Comparison of ENCODE assay signal across 9 cellular contexts in the genomic region with DNA sequence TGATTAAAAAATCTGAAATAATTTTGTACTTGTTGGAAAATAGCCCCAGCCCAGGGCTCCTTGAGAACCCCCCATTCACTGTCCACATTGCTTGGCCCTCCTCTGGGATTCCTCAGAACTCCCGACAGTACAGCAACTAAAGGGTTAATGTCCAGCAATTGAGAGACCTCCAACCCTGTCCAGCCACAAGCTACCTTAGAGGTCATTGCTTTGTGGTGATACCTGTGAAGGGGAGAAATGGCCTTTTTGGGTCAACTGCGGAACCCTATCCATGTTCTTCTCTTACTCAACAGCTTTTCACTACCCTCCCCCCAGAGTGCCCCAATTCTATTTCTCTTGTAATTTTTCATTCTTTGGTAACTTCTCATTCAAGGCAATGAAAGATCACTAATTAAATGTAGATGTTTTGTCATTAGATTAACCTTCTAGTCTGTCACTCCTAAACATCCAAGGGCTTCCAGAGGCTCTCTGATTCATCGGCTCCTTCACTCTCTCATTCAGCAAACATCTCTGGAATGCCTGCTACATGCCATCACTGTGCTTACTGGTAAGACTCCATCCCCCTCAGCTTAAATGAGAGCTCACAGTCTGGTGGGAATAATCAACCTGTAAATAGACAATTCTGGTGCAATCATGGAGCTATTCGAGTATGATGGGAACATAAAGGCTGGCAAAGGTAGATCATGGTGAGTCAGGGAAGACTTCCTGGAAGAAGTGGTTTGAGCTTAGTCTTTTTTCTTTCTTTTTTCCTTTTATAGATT.
DNase-seq lines count a peak whose midpoint lies in the region; ATAC-seq and TF ChIP-seq lines count a peak whose summit lies in the region.
"Had no signal": no experiment of that assay in that cellular context is flagged by ENCODE, and none has a peak within 500 bp of the region (broad histone marks: within the 10 kb centered on the region; RNA-seq: fewer than 3 reads in every experiment).

No MANE protein-coding gene starts in this region.

- H3K4me1 Mint-ChIP-seq in progenitor cell of endocrine pancreas (ENCODE audit: low read depth): peaks cover 23% of the 10 kb centered on the region
- peaks cover 8% of the 10 kb centered on the region for H3K4me1 Mint-ChIP-seq in activated T-helper 1 cell treated with anti-CD3 and anti-CD28 coated beads, Interleukin-12 subunit alpha, Interleukin-12 subunit beta, Interleukin-2, Interleukin-4 antibody, amounts not matched to agents 30 ng/mL and 10 ng/mL and 1 ng/mL, durations not matched to agents 14 hours and 24 hours and 36 hours (ENCODE audit: low read depth)
- H3K4me1 Mint-ChIP-seq in activated naive CD4-positive, alpha-beta T cell treated with anti-CD3 and anti-CD28 coated beads for 36 hours (ENCODE audit: low read depth): peaks cover 4% of the 10 kb centered on the region

- no peaks in the 10 kb centered on the region for H3K27me3 Mint-ChIP-seq in progenitor cell of endocrine pancreas
- H3K27me3 Mint-ChIP-seq in activated T-helper 1 cell treated with anti-CD3 and anti-CD28 coated beads, Interleukin-12 subunit alpha, Interleukin-12 subunit beta, Interleukin-2, Interleukin-4 antibody, amounts not matched to agents 30 ng/mL and 10 ng/mL and 1 ng/mL, durations not matched to agents 14 hours and 24 hours and 36 hours (ENCODE audit: insufficient read depth): peaks cover 3% of the 10 kb centered on the region
- no peaks in the 10 kb centered on the region for H3K27me3 Mint-ChIP-seq in activated naive CD4-positive, alpha-beta T cell treated with anti-CD3 and anti-CD28 coated beads for 36 hours (ENCODE audit: low read depth)

- no peaks in the 10 kb centered on the region for H3K36me3 Mint-ChIP-seq in progenitor cell of endocrine pancreas (ENCODE audit: insufficient read depth)
- H3K36me3 Mint-ChIP-seq in activated T-helper 1 cell treated with anti-CD3 and anti-CD28 coated beads, Interleukin-12 subunit alpha, Interleukin-12 subunit beta, Interleukin-2, Interleukin-4 antibody, amounts not matched to agents 30 ng/mL and 10 ng/mL and 1 ng/mL, durations not matched to agents 14 hours and 24 hours and 36 hours (ENCODE audit: low read depth): no peaks in the 10 kb centered on the region
- no peaks in the 10 kb centered on the region for H3K36me3 Mint-ChIP-seq in activated naive CD4-positive, alpha-beta T cell treated with anti-CD3 and anti-CD28 coated beads for 36 hours (ENCODE audit: low read depth)

- H3K4me3 Mint-ChIP-seq in progenitor cell of endocrine pancreas (ENCODE audit: low read depth): no peak overlapping the region
- H3K4me3 Mint-ChIP-seq in activated T-helper 1 cell treated with anti-CD3 and anti-CD28 coated beads, Interleukin-12 subunit alpha, Interleukin-12 subunit beta, Interleukin-2, Interleukin-4 antibody, amounts not matched to agents 30 ng/mL and 10 ng/mL and 1 ng/mL, durations not matched to agents 14 hours and 24 hours and 36 hours: no peak overlapping the region
- H3K4me3 Mint-ChIP-seq in activated naive CD4-positive, alpha-beta T cell treated with anti-CD3 and anti-CD28 coated beads for 36 hours: no peak overlapping the region

- peak; percentile 83 for DNase-seq in ELF-1 (ENCODE audit: low read depth, low spot score)
- peak; percentile 71 for DNase-seq in glomerular endothelial cell (ENCODE audit: extremely low read depth, low read depth, low spot score)
- no peak for DNase-seq in progenitor cell of endocrine pancreas (ENCODE audit: low spot score, unreplicated experiment)
- no peak for DNase-seq in NOMO-1 (lab: John Stamatoyannopoulos, UW; ENCODE audit: unreplicated experiment in 2 of 2)
- DNase-seq in effector CD4-positive, alpha-beta T cell: no peak
- DNase-seq in activated T-helper 1 cell treated with anti-CD3 and anti-CD28 coated beads, Interleukin-12 subunit alpha, Interleukin-12 subunit beta, Interleukin-2, Interleukin-4 antibody, amounts not matched to agents 30 ng/mL and 10 ng/mL and 1 ng/mL, durations not matched to agents 14 hours and 24 hours and 36 hours (ENCODE audit: low spot score): no peak
- no peak for DNase-seq in activated naive CD4-positive, alpha-beta T cell treated with anti-CD3 and anti-CD28 coated beads for 36 hours
- DNase-seq: central memory CD4-positive, alpha-beta T cell had no signal

- no peaks in the 10 kb centered on the region for H3K9me3 Mint-ChIP-seq in progenitor cell of endocrine pancreas (ENCODE audit: low read depth)
- no peaks in the 10 kb centered on the region for H3K9me3 Mint-ChIP-seq in activated T-helper 1 cell treated with anti-CD3 and anti-CD28 coated beads, Interleukin-12 subunit alpha, Interleukin-12 subunit beta, Interleukin-2, Interleukin-4 antibody, amounts not matched to agents 30 ng/mL and 10 ng/mL and 1 ng/mL, durations not matched to agents 14 hours and 24 hours and 36 hours
- no peaks in the 10 kb centered on the region for H3K9me3 Mint-ChIP-seq in activated naive CD4-positive, alpha-beta T cell treated with anti-CD3 and anti-CD28 coated beads for 36 hours

- intact Hi-C loops in activated T-helper 1 cell treated with anti-CD3 and anti-CD28 coated beads, Interleukin-12 subunit alpha, Interleukin-12 subunit beta, Interleukin-2, Interleukin-4 antibody, amounts not matched to agents 30 ng/mL and 10 ng/mL and 1 ng/mL, durations not matched to agents 14 hours and 24 hours and 36 hours (cut with micrococcal nuclease): no loop called here
- intact Hi-C loops in activated naive CD4-positive, alpha-beta T cell treated with anti-CD3 and anti-CD28 coated beads for 36 hours (cut with micrococcal nuclease): no loop called here

- ATAC-seq in SK-N-SH treated with all-trans-retinoic acid at 6 μM for 48 hours: peak; percentile 94

- CTCF ChIA-PET in activated naive CD4-positive, alpha-beta T cell treated with anti-CD3 and anti-CD28 coated beads for 36 hours (lab: Charles Lee): interaction anchor here (0.6 kb wide), 1 partner anchor 49 kb away, joined by 3 read pairs; no protein-coding TSS in a partner anchor

- peak overlapping the region; percentile 94 for H3K27ac Mint-ChIP-seq in progenitor cell of endocrine pancreas
- no peak overlapping the region for H3K27ac Mint-ChIP-seq in activated T-helper 1 cell treated with anti-CD3 and anti-CD28 coated beads, Interleukin-12 subunit alpha, Interleukin-12 subunit beta, Interleukin-2, Interleukin-4 antibody, amounts not matched to agents 30 ng/mL and 10 ng/mL and 1 ng/mL, durations not matched to agents 14 hours and 24 hours and 36 hours
- H3K27ac Mint-ChIP-seq in activated naive CD4-positive, alpha-beta T cell treated with anti-CD3 and anti-CD28 coated beads for 36 hours: no peak overlapping the region

- no peak for TF ChIP-seq CTCF in progenitor cell of endocrine pancreas (IDR thresholded peaks at IDR 0.05; ENCODE audit: unreplicated experiment)

TF ChIP-seq in SK-N-SH treated with all-trans-retinoic acid at 6 μM for 48 hours, 23 proteins besides CTCF, POLR2A, EP300 and RAD21 (continues in another document):
- TF ChIP-seq, protein P1, sequence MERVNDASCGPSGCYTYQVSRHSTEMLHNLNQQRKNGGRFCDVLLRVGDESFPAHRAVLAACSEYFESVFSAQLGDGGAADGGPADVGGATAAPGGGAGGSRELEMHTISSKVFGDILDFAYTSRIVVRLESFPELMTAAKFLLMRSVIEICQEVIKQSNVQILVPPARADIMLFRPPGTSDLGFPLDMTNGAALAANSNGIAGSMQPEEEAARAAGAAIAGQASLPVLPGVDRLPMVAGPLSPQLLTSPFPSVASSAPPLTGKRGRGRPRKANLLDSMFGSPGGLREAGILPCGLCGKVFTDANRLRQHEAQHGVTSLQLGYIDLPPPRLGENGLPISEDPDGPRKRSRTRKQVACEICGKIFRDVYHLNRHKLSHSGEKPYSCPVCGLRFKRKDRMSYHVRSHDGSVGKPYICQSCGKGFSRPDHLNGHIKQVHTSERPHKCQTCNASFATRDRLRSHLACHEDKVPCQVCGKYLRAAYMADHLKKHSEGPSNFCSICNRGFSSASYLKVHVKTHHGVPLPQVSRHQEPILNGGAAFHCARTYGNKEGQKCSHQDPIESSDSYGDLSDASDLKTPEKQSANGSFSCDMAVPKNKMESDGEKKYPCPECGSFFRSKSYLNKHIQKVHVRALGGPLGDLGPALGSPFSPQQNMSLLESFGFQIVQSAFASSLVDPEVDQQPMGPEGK (CRISPR knock-in tag; IDR thresholded peaks at IDR 0.05; ENCODE audit: borderline replicate concordance): no peak
- no peak for TF ChIP-seq ESRRG (CRISPR knock-in tag; IDR thresholded peaks at IDR 0.05)
- TF ChIP-seq TSHZ2 (CRISPR knock-in tag; IDR thresholded peaks at IDR 0.05): no peak
- no peak; the same call in 1 of the 2 replicates for TF ChIP-seq CSDC2 (CRISPR knock-in tag; IDR thresholded peaks at IDR 0.05)
- no peak for TF ChIP-seq ARNTL (CRISPR knock-in tag; IDR thresholded peaks at IDR 0.05; ENCODE audit: borderline replicate concordance, low read depth)
- TF ChIP-seq ZNF8 (CRISPR knock-in tag; IDR thresholded peaks at IDR 0.05): no peak; the same call in 1 of the 2 replicates
- peak; percentile 92 for TF ChIP-seq ISL1 (CRISPR knock-in tag; IDR thresholded peaks at IDR 0.05)
- peak; percentile 52; the same call in 1 of the 2 replicates for TF ChIP-seq SNAI2 (CRISPR knock-in tag; IDR thresholded peaks at IDR 0.05)
- TF ChIP-seq ZFP30 (CRISPR knock-in tag; IDR thresholded peaks at IDR 0.05): no peak
- no peak for TF ChIP-seq ZNF565 (CRISPR knock-in tag; conservative IDR thresholded peaks at IDR 0.05; ENCODE audit: low read depth)

Comparison
In these comparisons a context has a peak if more than half of its experiments do, and no peak if none do; other contexts are left out.
1. DNase-seq: peak in ELF-1 (single experiment) and glomerular endothelial cell (single experiment); none in progenitor cell of endocrine pancreas (single experiment), NOMO-1 (0 of 2), effector CD4-positive, alpha-beta T cell (single experiment), activated T-helper 1 cell treated with anti-CD3 and anti-CD28 coated beads, Interleukin-12 subunit alpha, Interleukin-12 subunit beta, Interleukin-2, Interleukin-4 antibody, amounts not matched to agents 30 ng/mL and 10 ng/mL and 1 ng/mL, durations not matched to agents 14 hours and 24 hours and 36 hours (single experiment) and activated naive CD4-positive, alpha-beta T cell treated with anti-CD3 and anti-CD28 coated beads for 36 hours (single experiment).